21 cellular contexts compared by ENCODE assay signal in genomic region chr17:79424471-79425185, GRCh38.
DNase-seq lines count a peak whose midpoint lies in the region; ATAC-seq and TF ChIP-seq lines count a peak whose summit lies in the region.
"Had no signal": no experiment of that assay in that cellular context is flagged by ENCODE, and none has a peak within 500 bp of the region (broad histone marks: within the 10 kb centered on the region; RNA-seq: fewer than 3 reads in every experiment).

No MANE protein-coding gene starts in this region.

- H3K27ac ChIP-seq in HEK293 (ENCODE audit: extremely low read depth, low read depth, low read length), result no peak overlapping the region
- H3K27ac ChIP-seq in lower lobe of right lung, result no peak overlapping the region
- no peak overlapping the region for H3K27ac ChIP-seq in colonic mucosa
- H3K27ac ChIP-seq: 22Rv1, Peyer's patch had no signal

- no peak for ATAC-seq in central memory CD8-positive, alpha-beta T cell (replicated peaks; ENCODE audit: extremely low read depth, poor library complexity, severe bottlenecking)
- no peak for ATAC-seq in lower lobe of right lung
- ATAC-seq: HCT116 had no signal

- POLR2A ChIA-PET in HEK293 (lab: Yijun Ruan, JAX), result no interaction called here

- H3K4me1 ChIP-seq in HEK293 (ENCODE audit: control insufficient read depth, insufficient read depth, low read length), result no peaks in the 10 kb centered on the region
- H3K4me1 ChIP-seq in lower lobe of right lung, result no peaks in the 10 kb centered on the region
- H3K4me1 ChIP-seq in colonic mucosa, result no peaks in the 10 kb centered on the region
- H3K4me1 ChIP-seq: Peyer's patch had no signal

- peaks cover 6% of the 10 kb centered on the region for H3K27me3 ChIP-seq in lower lobe of right lung (ENCODE audit: low read depth)
- no peaks in the 10 kb centered on the region for H3K27me3 ChIP-seq in colonic mucosa
- H3K27me3 ChIP-seq: Peyer's patch had no signal

- peak; percentile 24 to 39 for DNase-seq in NCI-H187 (lab: John Stamatoyannopoulos, UW)
- no peak for DNase-seq in NCI-H187 treated with DMSO at 0.1 percent for 48 hours (lab: John Stamatoyannopoulos, UW)
- DNase-seq in central memory CD8-positive, alpha-beta T cell (ENCODE audit: low spot score in 2 of 2), result no peak
- DNase-seq in neural crest cell (ENCODE audit: low read depth, low spot score), result no peak
- DNase-seq in lower lobe of right lung, result no peak
- no peak for DNase-seq in colonic mucosa
- DNase-seq in stimulated activated CD8-positive, alpha-beta memory T cell treated with anti-CD3 and anti-CD28 coated beads, Interleukin-4, amount 100 ng/mL, for 48 hours, result no peak
- DNase-seq: Caco-2; CD4-positive, alpha-beta T cell; GF-D8; Karpas-422; NCI-H1417 treated with DMSO at 0.1 percent for 48 hours; NCI-H2081; NCI-H345; NCI-H526 treated with DMSO at 0.1 percent for 48 hours; Peyer's patch had no signal

- no peaks in the 10 kb centered on the region for H3K9me3 ChIP-seq in HEK293 (ENCODE audit: control insufficient read depth, insufficient read depth, low read depth, low read length)
- no peaks in the 10 kb centered on the region for H3K9me3 ChIP-seq in lower lobe of right lung
- H3K9me3 ChIP-seq in colonic mucosa, result no peaks in the 10 kb centered on the region
- H3K9me3 ChIP-seq: Caco-2, Peyer's patch had no signal

- no peaks in the 10 kb centered on the region for H3K36me3 Mint-ChIP-seq in central memory CD8-positive, alpha-beta T cell (ENCODE audit: insufficient read depth)
- H3K36me3 Mint-ChIP-seq in neural crest cell (ENCODE audit: low read depth), result no peaks in the 10 kb centered on the region
- H3K36me3 Mint-ChIP-seq: IgD-negative memory B cell had no signal

- CTCF ChIA-PET in HEK293 (lab: Yijun Ruan, JAX), result interaction anchor here (1.0 kb wide), 1 partner anchor 188 kb away, joined by 4 read pairs; no protein-coding TSS in a partner anchor

- H3K27ac Mint-ChIP-seq in central memory CD8-positive, alpha-beta T cell (ENCODE audit: low read depth), result peak overlapping the region; percentile 60
- peak overlapping the region; percentile 27 for H3K27ac Mint-ChIP-seq in neural crest cell (ENCODE audit: unreplicated experiment)
- H3K27ac Mint-ChIP-seq: B cell; CD4-positive, alpha-beta T cell; IgD-negative memory B cell had no signal

- H3K9me3 Mint-ChIP-seq in central memory CD8-positive, alpha-beta T cell, result no peaks in the 10 kb centered on the region
- no peaks in the 10 kb centered on the region for H3K9me3 Mint-ChIP-seq in neural crest cell
- H3K9me3 Mint-ChIP-seq: CD4-positive, alpha-beta T cell; IgD-negative memory B cell had no signal

- H3K4me3 ChIP-seq in HEK293 (ENCODE audit: low read depth, low read length) (no peak overlapping the region), lower lobe of right lung (no peak overlapping the region), colonic mucosa (no peak overlapping the region)
- H3K4me3 ChIP-seq: Peyer's patch had no signal

- H3K36me3 ChIP-seq in HEK293 (ENCODE audit: control insufficient read depth in 2 of 2, insufficient read depth in 1 of 2, low read length in 2 of 2) (no peaks in the 10 kb centered on the region), lower lobe of right lung (no peaks in the 10 kb centered on the region), colonic mucosa (no peaks in the 10 kb centered on the region)
- H3K36me3 ChIP-seq: Peyer's patch had no signal

- no peak for TF ChIP-seq CTCF in HEK293 (tag by site-specific recombination; IDR thresholded peaks at IDR 0.05)
- no peak for TF ChIP-seq CTCF in neural crest cell (conservative IDR thresholded peaks at IDR 0.05)
- no peak for TF ChIP-seq CTCF in lower lobe of right lung (IDR thresholded peaks at IDR 0.05)
- no peak for TF ChIP-seq CTCF in colonic mucosa (IDR thresholded peaks at IDR 0.05)

- H3K4me1 Mint-ChIP-seq in central memory CD8-positive, alpha-beta T cell, result no peaks in the 10 kb centered on the region
- peaks cover 11% of the 10 kb centered on the region for H3K4me1 Mint-ChIP-seq in neural crest cell
- H3K4me1 Mint-ChIP-seq: B cell had no signal

- no peak overlapping the region for H3K4me3 Mint-ChIP-seq in central memory CD8-positive, alpha-beta T cell
- no peak overlapping the region for H3K4me3 Mint-ChIP-seq in neural crest cell
- H3K4me3 Mint-ChIP-seq: B cell; CD4-positive, alpha-beta T cell; IgD-negative memory B cell had no signal

- intact Hi-C loops in lower lobe of right lung (cut with DNase I), result no loop called here
- intact Hi-C loops in colonic mucosa (cut with DNase I), result no loop called here

- H3K27me3 Mint-ChIP-seq in central memory CD8-positive, alpha-beta T cell, result peaks cover 57% of the 10 kb centered on the region
- no peaks in the 10 kb centered on the region for H3K27me3 Mint-ChIP-seq in neural crest cell (ENCODE audit: low read depth)

- H3K9ac ChIP-seq in colonic mucosa (ENCODE audit: low read depth in 2 of 2, low read length in 2 of 2), result no peak overlapping the region

TF ChIP-seq in HEK293, 187 proteins besides CTCF, POLR2A, EP300 and RAD21:
- TF ChIP-seq KLF1 (tag by site-specific recombination; IDR thresholded peaks at IDR 0.05) (peak; percentile 88), BCL11A (tag by site-specific recombination; IDR thresholded peaks at IDR 0.05; ENCODE audit: low read depth) (no peak), ZNF341 (tag by site-specific recombination; IDR thresholded peaks at IDR 0.05; ENCODE audit: low read depth) (no peak), ZNF398 (tag by site-specific recombination; IDR thresholded peaks at IDR 0.05) (no peak), GLI4 (tag by site-specific recombination; IDR thresholded peaks at IDR 0.05) (no peak), ZNF623 (tag by site-specific recombination; IDR thresholded peaks at IDR 0.05) (no peak), ZBTB7A (tag by site-specific recombination; IDR thresholded peaks at IDR 0.05; ENCODE audit: low read depth) (no peak), FEZF1 (tag by site-specific recombination; IDR thresholded peaks at IDR 0.05) (no peak)

Comparison
In these comparisons a context has a peak if more than half of its experiments do, and no peak if none do; other contexts are left out.
1. DNase-seq: peak in NCI-H187 (2 of 2); none in NCI-H187 treated with DMSO at 0.1 percent for 48 hours (single experiment), central memory CD8-positive, alpha-beta T cell (0 of 2), neural crest cell (single experiment), lower lobe of right lung (single experiment), colonic mucosa (single experiment) and stimulated activated CD8-positive, alpha-beta memory T cell treated with anti-CD3 and anti-CD28 coated beads, Interleukin-4, amount 100 ng/mL, for 48 hours (single experiment).